ENCODE assay signal across 8 cellular contexts in the genomic region with DNA sequence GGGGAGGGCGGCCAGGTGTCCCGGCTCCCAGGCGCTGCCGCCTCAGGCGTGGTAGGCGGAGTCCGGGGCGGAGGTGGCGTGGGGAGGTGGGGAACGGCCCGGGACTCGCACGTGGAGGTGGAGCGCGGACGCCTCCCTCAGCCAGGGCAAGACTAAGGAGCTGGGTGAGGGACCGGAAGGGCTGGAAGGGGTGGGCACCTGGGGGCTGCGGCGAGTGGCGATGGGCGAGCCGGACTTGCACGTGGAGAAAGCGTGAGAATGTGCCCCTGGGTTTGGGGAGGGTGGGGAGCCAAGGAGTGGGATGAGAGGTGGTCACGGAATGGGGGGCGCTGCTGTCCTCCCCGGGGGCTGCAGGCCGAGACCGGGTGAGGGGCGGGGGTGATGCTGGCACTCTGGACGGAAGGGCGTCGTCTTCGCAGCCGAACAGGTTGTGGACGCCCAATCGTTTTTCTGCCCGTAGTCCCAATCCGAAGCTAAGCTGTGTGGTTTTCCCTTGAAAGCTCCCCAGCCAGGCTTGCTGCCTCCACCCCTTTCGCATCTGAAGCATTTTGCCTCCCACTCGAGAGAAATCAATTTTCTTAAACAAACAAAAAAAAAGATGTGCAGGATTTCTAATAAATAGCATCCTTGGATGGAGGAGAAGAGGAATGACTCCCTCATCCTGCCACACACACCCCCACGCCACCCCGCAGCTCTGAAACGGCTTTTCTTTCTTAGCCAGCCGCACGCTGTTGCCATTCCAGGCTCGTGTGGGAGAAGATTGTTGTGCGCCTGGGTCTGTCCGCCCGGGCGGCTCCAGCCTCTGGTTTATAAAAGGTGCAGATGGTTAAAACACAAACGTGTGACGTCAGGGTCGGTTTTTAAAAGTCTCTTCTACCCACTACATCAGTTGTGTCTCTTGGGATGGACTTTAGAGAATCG.
DNase-seq lines count a peak whose midpoint lies in the region; ATAC-seq and TF ChIP-seq lines count a peak whose summit lies in the region.

No MANE protein-coding gene starts in this region.

- TF ChIP-seq POLR2A in stomach (IDR thresholded peaks at IDR 0.05): no peak

- intact Hi-C loops in mucosa of descending colon (cut with DNase I, micrococcal nuclease): no loop called here
- intact Hi-C loops in stomach (cut with DNase I; ENCODE audit: low total_unique reads): no loop called here

- 1 to 2% (median 1%) methylated on average over 41 to 55 of the region's 55 CpGs for WGBS in stomach, 5 donors

- peak; percentile 60 for ATAC-seq in GM18511 (IDR thresholded peaks at IDR 0.05; ENCODE audit: unreplicated experiment)
- peak; percentile 63 for ATAC-seq in HG02885 (IDR thresholded peaks at IDR 0.05; ENCODE audit: poor library complexity, unreplicated experiment)
- ATAC-seq in mucosa of descending colon: peak; percentile 81

- TF ChIP-seq CTCF in mucosa of descending colon (IDR thresholded peaks at IDR 0.05) (no peak), stomach (IDR thresholded peaks at IDR 0.05) (no peak)

- no peak for TF ChIP-seq EP300 in stomach (IDR thresholded peaks at IDR 0.05)

- H3K27ac ChIP-seq in epithelial cell of prostate (peak overlapping the region; percentile 75), stomach (peak overlapping the region; percentile 90 to 96 (median 94))

- peak overlapping the region; percentile 97 for H3K4me3 ChIP-seq in mucosa of descending colon
- H3K4me3 ChIP-seq in stomach: peak overlapping the region; percentile 78 to 96 (median 92)

- no peaks in the 10 kb centered on the region for H3K36me3 ChIP-seq in mucosa of descending colon (ENCODE audit: low read depth)
- no peaks in the 10 kb centered on the region for H3K36me3 ChIP-seq in stomach

- DNase-seq in AG08396 (ENCODE audit: low spot score) (peak; percentile 66), NCI-H1694 (lab: John Stamatoyannopoulos, UW) (peak; percentile 44), epithelial cell of prostate (ENCODE audit: low read depth, low spot score) (no peak), mucosa of descending colon (peak; percentile 41 to 85 (median 56)), stomach (peak; percentile 29)
- DNase-seq in activated CD4-positive, CD25-positive, alpha-beta regulatory T cell treated with anti-CD3 and anti-CD28 coated beads, Interleukin-2, amount 50 U/mL, for 72 hours: peak; percentile 55

- H3K27me3 ChIP-seq in stomach: no peaks in the 10 kb centered on the region

- H3K4me1 ChIP-seq in mucosa of descending colon (ENCODE audit: low read depth): no peaks in the 10 kb centered on the region
- H3K4me1 ChIP-seq in stomach: peaks cover 8 to 39% (median 24%) of the 10 kb centered on the region in 4 donors

- H3K9me3 ChIP-seq in mucosa of descending colon (no peaks in the 10 kb centered on the region), stomach (no peaks in the 10 kb centered on the region)
